9 cellular contexts compared by ENCODE assay signal in genomic region chr17:18747501-18747900, GRCh38. TPM values are rescaled to one million over a fixed set of nuclear protein-coding genes. Genes with fewer than 3 reads are reported as not detected.
"Had no signal": no experiment of that assay in that cellular context is flagged by ENCODE, and none has a peak within 500 bp of the region (broad histone marks: within the 10 kb centered on the region; RNA-seq: fewer than 3 reads in every experiment).

No MANE protein-coding gene starts in this region.

RNA-seq across cellular contexts. Expression of gene FBXW10, which starts 3.6 kb away (rescaled TPM):
- total RNA-seq: kidney epithelial cell; left ventricle myocardium superior; lung microvascular endothelial cell; naive thymus-derived CD8-positive, alpha-beta T cell; right atrium auricular region; skeletal muscle tissue; tibial nerve had no signal
- polyA plus RNA-seq: immature natural killer cell; naive thymus-derived CD8-positive, alpha-beta T cell; smooth muscle cell had no signal
